In genomic region chr9:16046713-16047112, GRCh38 we compare ENCODE assay signal across 25 cellular contexts.
"Had no signal": no experiment of that assay in that cellular context is flagged by ENCODE, and none has a peak within 500 bp of the region (broad histone marks: within the 10 kb centered on the region; RNA-seq: fewer than 3 reads in every experiment).

No MANE protein-coding gene starts in this region.

- H3K4me3 Mint-ChIP-seq: activated CD4-positive, alpha-beta memory T cell treated with anti-CD3 and anti-CD28 coated beads, Interleukin-2, amount 10 ng/mL, durations not matched to agents 7 days and 5 days; activated CD4-positive, alpha-beta T cell treated with anti-CD3 and anti-CD28 coated beads, Interleukin-2, amount 10 ng/mL, durations not matched to agents 24 days and 14 days; activated CD8-positive, alpha-beta memory T cell treated with anti-CD3 and anti-CD28 coated beads, Interleukin-2, amount 10 ng/mL, durations not matched to agents 7 days and 5 days; activated naive CD4-positive, alpha-beta T cell treated with anti-CD3 and anti-CD28 coated beads, Interleukin-2, amount 10 ng/mL, durations not matched to agents 7 days and 5 days; brain; neural progenitor cell; stimulated activated naive B cell treated with anti-CD40 and anti-IgM and Interleukin-4, amounts not matched to agents 10 μg/mL and 1 μg/mL and 100 μg/mL, for 72 hours had no signal

- H3K36me3 Mint-ChIP-seq: activated CD8-positive, alpha-beta memory T cell treated with anti-CD3 and anti-CD28 coated beads, Interleukin-2, amount 10 ng/mL, durations not matched to agents 7 days and 5 days; activated naive CD4-positive, alpha-beta T cell treated with anti-CD3 and anti-CD28 coated beads, Interleukin-2, amount 10 ng/mL, durations not matched to agents 7 days and 5 days; brain; stimulated activated naive B cell treated with anti-CD40 and anti-IgM and Interleukin-4, amounts not matched to agents 10 μg/mL and 1 μg/mL and 100 μg/mL, for 72 hours had no signal

- H3K4me3 ChIP-seq: lower lobe of right lung, mucosa of descending colon, neural progenitor cell, prostate gland, thoracic aorta, upper lobe of left lung had no signal

- H3K27me3 ChIP-seq: neural progenitor cell, upper lobe of left lung had no signal

- H3K9me3 ChIP-seq: lower lobe of right lung, mucosa of descending colon, prostate gland, thoracic aorta, upper lobe of left lung had no signal

- ATAC-seq: activated CD4-positive, CD25-positive, alpha-beta regulatory T cell treated with anti-CD3 and anti-CD28 coated beads, Interleukin-2, amount 50 U/mL, for 24 hours; activated CD8-positive, alpha-beta memory T cell treated with anti-CD3 and anti-CD28 coated beads, Interleukin-2, amount 10 ng/mL, durations not matched to agents 7 days and 5 days; left lobe of liver; lower lobe of right lung; mucosa of descending colon; stimulated activated naive B cell treated with anti-CD40 and anti-IgM and Interleukin-4, amounts not matched to agents 10 μg/mL and 1 μg/mL and 100 μg/mL, for 72 hours had no signal

- H3K4me1 ChIP-seq: lower lobe of right lung, prostate gland, upper lobe of left lung had no signal

- H3K27me3 Mint-ChIP-seq: activated CD4-positive, alpha-beta memory T cell treated with anti-CD3 and anti-CD28 coated beads, Interleukin-2, amount 10 ng/mL, durations not matched to agents 7 days and 5 days; activated CD4-positive, alpha-beta T cell treated with anti-CD3 and anti-CD28 coated beads, Interleukin-2, amount 10 ng/mL, durations not matched to agents 24 days and 14 days; activated CD8-positive, alpha-beta memory T cell treated with anti-CD3 and anti-CD28 coated beads, Interleukin-2, amount 10 ng/mL, durations not matched to agents 7 days and 5 days; activated naive CD4-positive, alpha-beta T cell treated with anti-CD3 and anti-CD28 coated beads, Interleukin-2, amount 10 ng/mL, durations not matched to agents 7 days and 5 days; brain; stimulated activated naive B cell treated with anti-CD40 and anti-IgM and Interleukin-4, amounts not matched to agents 10 μg/mL and 1 μg/mL and 100 μg/mL, for 72 hours had no signal

- H3K27ac Mint-ChIP-seq: activated CD4-positive, alpha-beta memory T cell treated with anti-CD3 and anti-CD28 coated beads, Interleukin-2, amount 10 ng/mL, durations not matched to agents 7 days and 5 days; activated CD4-positive, alpha-beta T cell treated with anti-CD3 and anti-CD28 coated beads, Interleukin-2, amount 10 ng/mL, durations not matched to agents 24 days and 14 days; activated CD8-positive, alpha-beta memory T cell treated with anti-CD3 and anti-CD28 coated beads, Interleukin-2, amount 10 ng/mL, durations not matched to agents 7 days and 5 days; activated naive CD4-positive, alpha-beta T cell treated with anti-CD3 and anti-CD28 coated beads, Interleukin-2, amount 10 ng/mL, durations not matched to agents 7 days and 5 days; brain; neural progenitor cell; stimulated activated naive B cell treated with anti-CD40 and anti-IgM and Interleukin-4, amounts not matched to agents 10 μg/mL and 1 μg/mL and 100 μg/mL, for 72 hours had no signal

- H3K9me3 Mint-ChIP-seq: activated CD4-positive, alpha-beta T cell treated with anti-CD3 and anti-CD28 coated beads, Interleukin-2, amount 10 ng/mL, durations not matched to agents 24 days and 14 days; activated naive CD4-positive, alpha-beta T cell treated with anti-CD3 and anti-CD28 coated beads, Interleukin-2, amount 10 ng/mL, durations not matched to agents 7 days and 5 days had no signal

- H3K36me3 ChIP-seq: lower lobe of right lung, neural progenitor cell, prostate gland, thoracic aorta, upper lobe of left lung had no signal

- H3K4me1 Mint-ChIP-seq: activated CD4-positive, alpha-beta memory T cell treated with anti-CD3 and anti-CD28 coated beads, Interleukin-2, amount 10 ng/mL, durations not matched to agents 7 days and 5 days; activated CD4-positive, alpha-beta T cell treated with anti-CD3 and anti-CD28 coated beads, Interleukin-2, amount 10 ng/mL, durations not matched to agents 24 days and 14 days; activated CD8-positive, alpha-beta memory T cell treated with anti-CD3 and anti-CD28 coated beads, Interleukin-2, amount 10 ng/mL, durations not matched to agents 7 days and 5 days; activated naive CD4-positive, alpha-beta T cell treated with anti-CD3 and anti-CD28 coated beads, Interleukin-2, amount 10 ng/mL, durations not matched to agents 7 days and 5 days; stimulated activated naive B cell treated with anti-CD40 and anti-IgM and Interleukin-4, amounts not matched to agents 10 μg/mL and 1 μg/mL and 100 μg/mL, for 72 hours had no signal

- H3K27ac ChIP-seq: lower lobe of right lung, neural progenitor cell, prostate gland, thoracic aorta, upper lobe of left lung, VCaP had no signal

- DNase-seq: activated CD4-positive, alpha-beta memory T cell treated with anti-CD3 and anti-CD28 coated beads, Interleukin-2, amount 10 ng/mL, durations not matched to agents 7 days and 5 days; activated CD4-positive, alpha-beta T cell treated with anti-CD3 and anti-CD28 coated beads, Interleukin-2, amount 10 ng/mL, durations not matched to agents 24 days and 14 days; activated CD8-positive, alpha-beta memory T cell treated with anti-CD3 and anti-CD28 coated beads, Interleukin-2, amount 10 ng/mL, durations not matched to agents 7 days and 5 days; activated effector memory CD4-positive, alpha-beta T cell treated with anti-CD3 and anti-CD28 coated beads, Interleukin-2, amount 50 U/mL, for 16 hours; activated naive CD4-positive, alpha-beta T cell treated with anti-CD3 and anti-CD28 coated beads, Interleukin-2, amount 10 ng/mL, durations not matched to agents 7 days and 5 days; activated T-cell treated with anti-CD3 and anti-CD28 coated beads for 4 hours; aorta; caudate nucleus; dermis blood vessel endothelial cell; effector CD8-positive, alpha-beta T cell; foreskin melanocyte; lower lobe of right lung; mesendoderm; mucosa of descending colon; stimulated activated CD4-positive, alpha-beta T cell treated with anti-CD3 and anti-CD28 coated beads, Interleukin-2, amount 100 ng/mL, for 48 hours; stimulated activated CD8-positive, alpha-beta memory T cell treated with anti-CD3 and anti-CD28 coated beads, Interleukin-4, amount 100 ng/mL, for 48 hours; stimulated activated naive B cell treated with anti-CD40 and anti-IgM and Interleukin-4, amounts not matched to agents 10 μg/mL and 1 μg/mL and 100 μg/mL, for 72 hours; upper lobe of left lung had no signal
